ENCODE assay signal across 8 cellular contexts in genomic region chr20:53547664-53548239, GRCh38. TPM values are rescaled to one million over a fixed set of nuclear protein-coding genes. Genes with fewer than 3 reads are reported as not detected.
DNase-seq lines count a peak whose midpoint lies in the region; ATAC-seq, FAIRE-seq and TF ChIP-seq lines count a peak whose summit lies in the region.

No MANE protein-coding gene starts in this region.

- H3K79me2 ChIP-seq in PC-9 (ENCODE audit: low read depth) (no peaks in the 10 kb centered on the region), GM12878 (ENCODE audit: control insufficient read depth, insufficient read depth, low read length) (no peaks in the 10 kb centered on the region)

- peak; percentile 88 for DNase-seq in SIG-M5 treated with dmso at 0.1 percent for 504 hours (lab: John Stamatoyannopoulos, UW; ENCODE audit: unreplicated experiment)
- DNase-seq in SIG-M5 (lab: John Stamatoyannopoulos, UW), result no peak
- DNase-seq in LNCaP clone FGC (ENCODE audit: low read depth), result peak; percentile 54
- DNase-seq in PC-9, result peak; percentile 12 to 51
- peak; percentile 21 for DNase-seq in GM12878 (ENCODE audit: low read depth, low spot score)
- no peak for DNase-seq in spleen

- H3K4me3 ChIP-seq in LNCaP clone FGC (ENCODE audit: low read depth, low read length), result no peak overlapping the region
- H3K4me3 ChIP-seq in PC-9, result no peak overlapping the region
- no peak overlapping the region for H3K4me3 ChIP-seq in GM12878
- no peak overlapping the region for H3K4me3 ChIP-seq in iPS-20b (ENCODE audit: low read length)
- no peak overlapping the region for H3K4me3 ChIP-seq in spleen

- H3K36me3 ChIP-seq in PC-9 (ENCODE audit: low read depth) (no peaks in the 10 kb centered on the region), GM12878 (ENCODE audit: control insufficient read depth in 2 of 2, insufficient read depth in 2 of 2, low read length in 1 of 2) (no peaks in the 10 kb centered on the region), iPS-20b (ENCODE audit: insufficient read depth, low read depth, low read length) (no peaks in the 10 kb centered on the region), spleen (no peaks in the 10 kb centered on the region)

- 33% methylated on average over 7 of the region's 7 CpGs for WGBS in GM12878 (ENCODE audit: insufficient coverage, insufficient replicate concordance, low lambda C conversion rate, missing lambda C conversion rate)
- WGBS in spleen, 5 donors, result 31 to 43% (median 36%) methylated on average over 7 of the region's 7 CpGs

- no peaks in the 10 kb centered on the region for H3K27me3 ChIP-seq in PC-9 (ENCODE audit: insufficient read depth, low read depth)
- H3K27me3 ChIP-seq in GM12878 (replicated peaks in 1 of 2; ENCODE audit: control insufficient read depth in 2 of 2, insufficient read depth in 2 of 2, low read length in 1 of 2), result no peaks in the 10 kb centered on the region
- no peaks in the 10 kb centered on the region for H3K27me3 ChIP-seq in iPS-20b (ENCODE audit: insufficient read depth, low read length)
- H3K27me3 ChIP-seq in spleen (replicated peaks in 1 of 7), result no peaks in the 10 kb centered on the region

- no peak overlapping the region for H3K4me2 ChIP-seq in PC-9
- H3K4me2 ChIP-seq in GM12878 (ENCODE audit: control insufficient read depth, insufficient read depth), result no peak overlapping the region

- SMC1A ChIA-PET in GM12878 (lab: Charles Lee; ENCODE audit: uncharacterized antibody, unreplicated experiment), result interaction anchor here (0.6 to 2.8 kb wide), 19 partner anchors 8 to 1235 kb away, joined by 3 to 20 read pairs (median 4); no protein-coding TSS in a partner anchor

- ATAC-seq in GM12878 (peak; percentile 70), GM21360 (IDR thresholded peaks at IDR 0.05; ENCODE audit: unreplicated experiment) (no peak)

- TF ChIP-seq CTCF in LNCaP clone FGC (IDR thresholded peaks at IDR 0.05; ENCODE audit: control insufficient read depth, extremely low read depth, insufficient read depth) (peak; percentile 88), PC-9 (conservative IDR thresholded peaks at IDR 0.05) (peak; percentile 84), GM12878 (IDR thresholded peaks at IDR 0.05 in 2 of 3, conservative IDR thresholded peaks at IDR 0.05 in 1 of 3; ENCODE audit: control insufficient read depth in 2 of 3, extremely low read depth in 1 of 3, insufficient read depth in 1 of 3, low read depth in 3 of 3, low read length in 3 of 3) (peak; percentile 65 to 78 (median 65)), spleen (IDR thresholded peaks at IDR 0.05 in 8 of 11, conservative IDR thresholded peaks at IDR 0.05 in 3 of 11) (peak in 10 of 11 experiments; percentile 20 to 72 (median 60))

- RAD21 ChIA-PET in GM12878 (lab: Charles Lee; ENCODE audit: unreplicated experiment), result interaction anchor here (0.6 to 2.5 kb wide), 17 partner anchors 16 to 1236 kb away, joined by 3 to 23 read pairs (median 3); no protein-coding TSS in a partner anchor

- H4K20me1 ChIP-seq in PC-9 (ENCODE audit: insufficient read depth) (no peaks in the 10 kb centered on the region; the same call in 1 of the 2 replicates), GM12878 (ENCODE audit: control insufficient read depth, insufficient read depth) (no peaks in the 10 kb centered on the region)

- H3K9me3 ChIP-seq in PC-9 (ENCODE audit: insufficient read depth, low read depth) (no peaks in the 10 kb centered on the region), GM12878 (replicated peaks; ENCODE audit: control insufficient read depth, insufficient read depth, low read length) (no peaks in the 10 kb centered on the region; the same call in 2 of the 3 replicates), iPS-20b (ENCODE audit: insufficient read depth, low read depth, low read length) (no peaks in the 10 kb centered on the region), spleen (no peaks in the 10 kb centered on the region)

- H3F3A ChIP-seq in PC-9 (ENCODE audit: insufficient read depth, low read depth), result no peaks in the 10 kb centered on the region

- TF ChIP-seq EP300 in GM12878 (IDR thresholded peaks at IDR 0.05; ENCODE audit: borderline replicate concordance in 1 of 2, control insufficient read depth in 1 of 2, low read depth in 2 of 2, low read length in 2 of 2), result no peak

- POLR2A ChIA-PET in PC-9 (lab: Charles Lee; ENCODE audit: unreplicated experiment), result no interaction called here
- POLR2A ChIA-PET in GM12878 (lab: Charles Lee), result interaction anchor here (0.6 kb wide), 1 partner anchor 126 kb away, joined by 4 read pairs; no protein-coding TSS in a partner anchor

- H3K4me1 ChIP-seq in PC-9 (replicated peaks; ENCODE audit: insufficient read depth) (no peaks in the 10 kb centered on the region), GM12878 (ENCODE audit: control insufficient read depth, insufficient read depth, low read length) (no peaks in the 10 kb centered on the region), iPS-20b (ENCODE audit: insufficient read depth, low read length) (peaks cover 3% of the 10 kb centered on the region), spleen (peaks cover 0 to 7% (median 0%) of the 10 kb centered on the region in 6 donors)

- TF ChIP-seq POLR2A in GM12878 (IDR thresholded peaks at IDR 0.05; ENCODE audit: low read depth, low read length) (no peak), spleen (IDR thresholded peaks at IDR 0.05) (no peak)

- BruUV-seq in PC-9 (replicated peaks; lab: Mats Ljungman, UMichigan) (no TSS peak), GM12878 (replicated peaks; lab: Mats Ljungman, UMichigan) (no TSS peak)

- FAIRE-seq in GM12878 (lab: Jason Lieb, UNC), result no peak

- CTCF ChIA-PET in PC-9 (lab: Charles Lee), result interaction anchor here (0.7 kb wide), 4 partner anchors 9 to 1419 kb away, joined by 3 read pairs; no protein-coding TSS in a partner anchor
- CTCF ChIA-PET in GM12878 (lab: Yijun Ruan, JAX), result interaction anchor here (0.7 to 2.7 kb wide), 25 partner anchors 10 to 1303 kb away, joined by 3 to 29 read pairs (median 4); no protein-coding TSS in a partner anchor

- no peak overlapping the region for H3K27ac ChIP-seq in PC-9
- H3K27ac ChIP-seq in GM12878 (ENCODE audit: control insufficient read depth, insufficient read depth), result no peak overlapping the region
- H3K27ac ChIP-seq in iPS-20b (ENCODE audit: low read length), result no peak overlapping the region
- H3K27ac ChIP-seq in spleen, result no peak overlapping the region

- intact Hi-C loops in PC-9 (cut with micrococcal nuclease; ENCODE audit: unreplicated experiment) (loop anchor here (5.0 kb wide), 1 partner anchor 1420 kb away; no protein-coding TSS in a partner anchor), GM12878 (cut with micrococcal nuclease; ENCODE audit: unreplicated experiment) (loop anchor here (1.0 kb wide), 1 partner anchor 134 kb away; no protein-coding TSS in a partner anchor), spleen (cut with DNase I; ENCODE audit: low total_unique reads) (no loop called here)

- in situ Hi-C loops in GM12878 (cut with MboI), result no loop called here

- TF ChIP-seq RAD21 in GM12878 (IDR thresholded peaks at IDR 0.05; ENCODE audit: insufficient read depth, low read depth, low read length), result peak; percentile 92

- no peak overlapping the region for H2AFZ ChIP-seq in PC-9
- no peak overlapping the region for H2AFZ ChIP-seq in GM12878 (ENCODE audit: control insufficient read depth, low read depth, low read length)

- H3K9ac ChIP-seq in GM12878 (ENCODE audit: control insufficient read depth, insufficient read depth, low read length) (no peak overlapping the region), iPS-20b (ENCODE audit: low read depth, low read length) (peak overlapping the region; percentile 2; the same call in 1 of the 2 replicates)

- no peaks in the 10 kb centered on the region for H3K9me2 ChIP-seq in PC-9 (ENCODE audit: insufficient read depth)

TF ChIP-seq in GM12878, 131 proteins besides CTCF, POLR2A, EP300 and RAD21:
- TF ChIP-seq SMC3 (IDR thresholded peaks at IDR 0.05; ENCODE audit: borderline replicate concordance, low read length) (peak; percentile 78), FOXM1 (IDR thresholded peaks at IDR 0.05; ENCODE audit: low read depth, low read length) (no peak), ATF2 (IDR thresholded peaks at IDR 0.05; ENCODE audit: low read length) (no peak), SIX5 (IDR thresholded peaks at IDR 0.05; ENCODE audit: low read depth, low read length, severe bottlenecking) (peak; percentile 17)

RNA-seq across cellular contexts. Expression of gene ZNF217, which starts 45.9 kb away (rescaled TPM):
- total RNA-seq in PC-9 (2021) (63.8 and 67.3 TPM in 2 replicates), GM12878 (2014; rRNA removed) (40.8 and 45.6 TPM in 2 replicates), GM12878 (2014; rRNA removed; fragmentation: Illumina TruSeq; extraction: Trizol) (40.2 and 40.5 TPM in 2 replicates), GM12878 (2021) (76.6 and 81.3 TPM in 2 replicates), spleen (10 to 100 TPM; 58.7 to 90.1 (median 87.5) TPM)
- total RNA-seq in GM12878 (2013; cell fraction: nucleolus; rRNA removed), result 213 and 215 TPM in 2 replicates
- polyA plus RNA-seq in GM12878 (2011; ENCODE audit: low read depth), result 20.6 TPM
- polyA plus RNA-seq in GM12878 (2011; rRNA removed) (48.1 and 54.3 TPM in 2 replicates), GM12878 (2014; fragmentation: Illumina TruSeq; extraction: Trizol) (54.8 and 62.7 TPM in 2 replicates), GM12878 (2014; fragmentation: Nextera tagmentation; extraction: Ambion mirVana) (10 to 100 TPM in 1 of 2 experiments, 1 to 10 TPM in 1; 8.5 to 12.4 TPM), GM12878 (2014; rRNA removed) (40.4 and 43.2 TPM in 2 replicates), GM12878 (2016; fragmentation: Nextera tagmentation; extraction: Ambion mirVana) (10 to 100 TPM; 14.0 to 16.9 TPM), spleen (10 to 100 TPM; 15.1 to 20.4 (median 15.3) TPM)
- 37.7 and 55.2 TPM in 2 replicates for polyA plus RNA-seq in GM12878 (2011; cell fraction: cytosol; rRNA removed)
- 47.8 and 55.7 TPM in 2 replicates for polyA plus RNA-seq in GM12878 (2011; cell fraction: nucleus; rRNA removed)
- 25.9 and 54.1 TPM in 2 replicates for polyA plus RNA-seq in GM12878 (2012)
- polyA minus RNA-seq in GM12878 (2011; rRNA and poly(A)+ RNA removed), result 87.0 and 96.8 TPM in 2 replicates
- polyA minus RNA-seq in GM12878 (2011; cell fraction: cytosol; rRNA and poly(A)+ RNA removed), result 42.6 and 44.9 TPM in 2 replicates
- polyA minus RNA-seq in GM12878 (2011; cell fraction: nucleus; rRNA and poly(A)+ RNA removed), result 40.7 and 55.8 TPM in 2 replicates

Comparison
In these comparisons a context has a peak if more than half of its experiments do, and no peak if none do; other contexts are left out.
1. DNase-seq: peak in SIG-M5 treated with dmso at 0.1 percent for 504 hours (single experiment), LNCaP clone FGC (single experiment), PC-9 (2 of 2) and GM12878 (single experiment); none in SIG-M5 (single experiment) and spleen (single experiment).
2. Peak in every context shown above with its lines, with median percentiles within 50 percentile points of each other: CTCF ChIP-seq.